11 cellular contexts compared by ENCODE assay signal in the genomic region with DNA sequence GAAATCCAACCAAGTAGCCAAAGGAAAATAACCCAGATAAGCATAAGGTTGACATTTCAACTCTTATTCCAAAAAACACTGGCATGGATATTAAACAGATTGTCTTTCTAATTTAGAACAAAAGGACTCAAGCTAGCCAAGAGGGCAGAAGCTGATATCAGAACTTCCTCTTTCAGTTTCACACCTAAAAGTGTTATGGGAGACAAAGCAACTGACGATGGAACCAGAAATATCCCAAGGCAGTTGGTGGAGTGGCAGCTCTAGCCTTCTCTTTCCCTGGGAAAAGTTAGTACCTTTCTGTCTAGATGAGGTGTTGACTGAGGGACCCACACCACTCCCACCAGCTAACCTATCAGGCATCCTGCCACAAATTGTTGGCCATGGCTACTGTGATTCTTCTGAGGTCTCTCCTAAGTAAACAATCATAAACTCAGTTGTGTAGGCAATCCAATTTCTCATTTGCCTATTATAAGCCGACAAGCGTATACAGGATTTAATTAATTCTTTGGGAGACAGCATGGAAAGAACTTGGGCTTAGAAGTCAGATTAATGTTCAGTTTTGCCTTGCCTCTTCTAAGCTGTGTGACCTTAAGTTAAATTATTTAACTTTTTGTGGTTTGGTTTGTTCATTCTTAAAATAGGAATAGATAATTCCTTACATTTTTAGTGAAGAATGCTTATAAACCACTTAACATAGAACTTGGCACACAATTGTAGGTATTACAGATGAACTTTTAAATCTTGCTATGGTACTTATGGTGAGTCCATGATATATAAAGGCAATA.
DNase-seq lines count a peak whose midpoint lies in the region; ATAC-seq, FAIRE-seq and TF ChIP-seq lines count a peak whose summit lies in the region.
"Had no signal": no experiment of that assay in that cellular context is flagged by ENCODE, and none has a peak within 500 bp of the region (broad histone marks: within the 10 kb centered on the region; RNA-seq: fewer than 3 reads in every experiment).

No MANE protein-coding gene starts in this region.

- H3K9ac ChIP-seq in liver (ENCODE audit: low read depth in 1 of 2, low read length in 2 of 2): no peak overlapping the region
- H3K9ac ChIP-seq in HepG2 (ENCODE audit: insufficient read depth, low read depth, low read length): no peak overlapping the region

- H3K79me2 ChIP-seq in HepG2 (ENCODE audit: insufficient read depth, low read length): no peaks in the 10 kb centered on the region

- no peak for FAIRE-seq in HepG2 (lab: Jason Lieb, UNC)

- TF ChIP-seq EP300 in HepG2 (IDR thresholded peaks at IDR 0.05; ENCODE audit: low read depth in 2 of 2, low read length in 2 of 2) (no peak), HepG2 (CRISPR knock-in tag; IDR thresholded peaks at IDR 0.05; ENCODE audit: borderline replicate concordance) (no peak)

- no peaks in the 10 kb centered on the region for H3K36me3 ChIP-seq in liver (ENCODE audit: control insufficient read depth in 4 of 4, insufficient read depth in 3 of 4, low read depth in 1 of 4, low read length in 3 of 4)
- no peaks in the 10 kb centered on the region for H3K36me3 ChIP-seq in HepG2 (replicated peaks in 1 of 2; ENCODE audit: control insufficient read depth in 1 of 2, insufficient read depth in 2 of 2, low read length in 2 of 2)
- no peaks in the 10 kb centered on the region for H3K36me3 ChIP-seq in HAP-1 (replicated peaks)
- H3K36me3 ChIP-seq in gastrocnemius medialis: no peaks in the 10 kb centered on the region

- 70% methylated on average over 3 of the region's 3 CpGs for WGBS in liver
- WGBS in HepG2 (ENCODE audit: low lambda C conversion rate): 1% methylated on average over 3 of the region's 3 CpGs

- POLR2A ChIA-PET in HepG2 (lab: Yijun Ruan, JAX): no interaction called here

- intact Hi-C loops in HepG2 (cut with micrococcal nuclease; ENCODE audit: unreplicated experiment): no loop called here
- intact Hi-C loops in gastrocnemius medialis (cut with DNase I; ENCODE audit: low total_unique reads): no loop called here

- H3K27me3 ChIP-seq in liver (ENCODE audit: control insufficient read depth in 4 of 4, insufficient read depth in 4 of 4, low read length in 3 of 4): no peaks in the 10 kb centered on the region
- no peaks in the 10 kb centered on the region for H3K27me3 ChIP-seq in HepG2 (ENCODE audit: control insufficient read depth in 1 of 2, insufficient read depth in 2 of 2, low read length in 2 of 2)
- H3K27me3 ChIP-seq in HAP-1 (ENCODE audit: low read depth): no peaks in the 10 kb centered on the region
- H3K27me3 ChIP-seq in gastrocnemius medialis: no peaks in the 10 kb centered on the region
- H3K27me3 ChIP-seq: body of pancreas had no signal

- no peak overlapping the region for H3K4me2 ChIP-seq in HepG2 (ENCODE audit: low read depth, low read length)

- H3K4me1 ChIP-seq in liver (ENCODE audit: control insufficient read depth in 4 of 4, insufficient read depth in 4 of 4, low read length in 3 of 4): no peaks in the 10 kb centered on the region
- H3K4me1 ChIP-seq in HepG2 (ENCODE audit: insufficient read depth, low read length): no peaks in the 10 kb centered on the region
- H3K4me1 ChIP-seq in HAP-1: peaks cover 10% of the 10 kb centered on the region; the same call in 1 of the 2 replicates
- H3K4me1 ChIP-seq in gastrocnemius medialis: peaks cover 0 to 6% of the 10 kb centered on the region in 2 donors
- H3K4me1 ChIP-seq: body of pancreas had no signal

- no TSS peak for BruUV-seq in HepG2 (replicated peaks; lab: Mats Ljungman, UMichigan)

- no peak for TF ChIP-seq CTCF in liver (IDR thresholded peaks at IDR 0.05; ENCODE audit: low read depth, low read length, missing input control)
- TF ChIP-seq CTCF in HepG2 (CRISPR knock-in tag; IDR thresholded peaks at IDR 0.05): no peak
- no peak for TF ChIP-seq CTCF in gastrocnemius medialis (IDR thresholded peaks at IDR 0.05 in 4 of 5, conservative IDR thresholded peaks at IDR 0.05 in 1 of 5)

- TF ChIP-seq POLR2A in HepG2 (IDR thresholded peaks at IDR 0.05; ENCODE audit: insufficient read depth in 1 of 2, low read depth in 2 of 2, low read length in 2 of 2) (no peak), gastrocnemius medialis (IDR thresholded peaks at IDR 0.05) (no peak)

- TF ChIP-seq RAD21 in liver (IDR thresholded peaks at IDR 0.05): no peak
- TF ChIP-seq RAD21 in HepG2 (CRISPR knock-in tag; IDR thresholded peaks at IDR 0.05): no peak

- H3K4me3 ChIP-seq in liver (ENCODE audit: low read depth in 1 of 3, low read length in 3 of 3): no peak overlapping the region
- H3K4me3 ChIP-seq in HepG2 (replicated peaks in 1 of 3; ENCODE audit: insufficient read depth in 1 of 3, low read depth in 2 of 3, low read length in 3 of 3): no peak overlapping the region
- H3K4me3 ChIP-seq in HAP-1: no peak overlapping the region
- no peak overlapping the region for H3K4me3 ChIP-seq in gastrocnemius medialis
- H3K4me3 ChIP-seq: body of pancreas, skin epidermis had no signal

- H3K9me3 ChIP-seq in liver (ENCODE audit: control insufficient read depth in 4 of 4, low read length in 3 of 4): no peaks in the 10 kb centered on the region
- no peaks in the 10 kb centered on the region for H3K9me3 ChIP-seq in HepG2 (ENCODE audit: low read length)
- H3K9me3 ChIP-seq in HAP-1: no peaks in the 10 kb centered on the region
- H3K9me3 ChIP-seq in gastrocnemius medialis: no peaks in the 10 kb centered on the region
- H3K9me3 ChIP-seq: body of pancreas had no signal

- DNase-seq in HepG2 (ENCODE audit: low spot score): no peak
- peak; percentile 85 for DNase-seq in MV-4-11 (lab: John Stamatoyannopoulos, UW)
- DNase-seq in fibroblast of gingiva (ENCODE audit: low read depth): peak; percentile 57
- no peak for DNase-seq in activated CD4-positive, alpha-beta T cell treated with anti-CD3 and anti-CD28 coated beads for 1 hour
- no peak for DNase-seq in HAP-1 (ENCODE audit: low spot score in 2 of 2)
- no peak for DNase-seq in gastrocnemius medialis
- DNase-seq: body of pancreas, NCI-H524 treated with DMSO at 0.1 percent for 48 hours had no signal

- H4K20me1 ChIP-seq in HepG2 (ENCODE audit: insufficient read depth, low read length): no peaks in the 10 kb centered on the region

- no peak for ATAC-seq in HepG2
- ATAC-seq in gastrocnemius medialis: no peak
- no peak for ATAC-seq in HG03439 (IDR thresholded peaks at IDR 0.05; ENCODE audit: unreplicated experiment)
- ATAC-seq: body of pancreas had no signal

- CTCF ChIA-PET in HepG2 (lab: Yijun Ruan, JAX; ENCODE audit: low intra/inter-chr PET ratio, low total read pairs): no interaction called here

- H2AFZ ChIP-seq in HepG2 (ENCODE audit: low read length): no peak overlapping the region

- H3K27ac ChIP-seq in liver (ENCODE audit: low read depth in 1 of 2, low read length in 2 of 2) (no peak overlapping the region), HepG2 (ENCODE audit: extremely low read length, insufficient read depth, low read length) (no peak overlapping the region), gastrocnemius medialis (no peak overlapping the region)
- H3K27ac ChIP-seq: body of pancreas had no signal

- in situ Hi-C loops in HepG2 (cut with HindIII; ENCODE audit: extremely low pct_ligation_motif_present, low pct_unique_long_range_greater_than_20kb) (no loop called here), HAP-1 (cut with MboI; ENCODE audit: low sequenced_read_pairs) (no loop called here), gastrocnemius medialis (cut with MboI; ENCODE audit: low sequenced_read_pairs in 4 of 4) (no loop called here)

TF ChIP-seq in liver, 16 proteins besides CTCF, POLR2A, EP300 and RAD21:
- TF ChIP-seq NR2F2 (IDR thresholded peaks at IDR 0.05) (peak; percentile 56), JUND (IDR thresholded peaks at IDR 0.05) (no peak)

TF ChIP-seq in HepG2, 621 proteins besides CTCF, POLR2A, EP300 and RAD21:
- TF ChIP-seq SNAI1 (CRISPR knock-in tag; IDR thresholded peaks at IDR 0.05; ENCODE audit: borderline replicate concordance): no peak
- no peak for TF ChIP-seq FOXA1 (IDR thresholded peaks at IDR 0.05)
- TF ChIP-seq FOXA1 (CRISPR knock-in tag; IDR thresholded peaks at IDR 0.05): no peak
- no peak for TF ChIP-seq NFKBIZ (CRISPR knock-in tag; IDR thresholded peaks at IDR 0.05)
- TF ChIP-seq ZBTB8A (CRISPR knock-in tag; IDR thresholded peaks at IDR 0.05; ENCODE audit: borderline replicate concordance, low read depth): no peak
- no peak for TF ChIP-seq CBX2 (IDR thresholded peaks at IDR 0.05; ENCODE audit: low read depth, low read length)
- TF ChIP-seq CBX2 (CRISPR knock-in tag; IDR thresholded peaks at IDR 0.05; ENCODE audit: low read depth): no peak
- no peak for TF ChIP-seq ZNF878 (CRISPR knock-in tag; IDR thresholded peaks at IDR 0.05)

Comparison
In these comparisons a context has a peak if more than half of its experiments do, and no peak if none do; other contexts are left out.
1. DNase-seq: peak in MV-4-11 (single experiment) and fibroblast of gingiva (single experiment); none in HepG2 (single experiment), activated CD4-positive, alpha-beta T cell treated with anti-CD3 and anti-CD28 coated beads for 1 hour (single experiment), HAP-1 (0 of 2) and gastrocnemius medialis (0 of 2).